In genomic region chr9:87405677-87406544, GRCh38 we compare ENCODE assay signal across 14 cellular contexts.
DNase-seq lines count a peak whose midpoint lies in the region; ATAC-seq and TF ChIP-seq lines count a peak whose summit lies in the region.
"Had no signal": no experiment of that assay in that cellular context is flagged by ENCODE, and none has a peak within 500 bp of the region (broad histone marks: within the 10 kb centered on the region; RNA-seq: fewer than 3 reads in every experiment).

No MANE protein-coding gene starts in this region.

- no peak overlapping the region for H4K91ac ChIP-seq in H9 (ENCODE audit: insufficient read length, low read depth, low read length)

- no peak overlapping the region for H3K9ac ChIP-seq in H9 (ENCODE audit: extremely low read depth, insufficient read length, low read length)

- no peaks in the 10 kb centered on the region for H3K9me3 Mint-ChIP-seq in H9
- H3K9me3 Mint-ChIP-seq in brain = peaks cover 0 to 4% (median 0%) of the 10 kb centered on the region in 5 experiments
- H3K9me3 Mint-ChIP-seq: CD4-positive, alpha-beta T cell had no signal

- no peaks in the 10 kb centered on the region for H3K23me2 ChIP-seq in H9 (ENCODE audit: insufficient read length, low read depth, low read length, poor library complexity, severe bottlenecking)

- peak overlapping the region; percentile 19 for H3K27ac ChIP-seq in 22Rv1
- peak overlapping the region; percentile 81 for H3K27ac ChIP-seq in H9 (ENCODE audit: insufficient read length, low read depth, low read length)
- H3K27ac ChIP-seq in left lung = peak overlapping the region; percentile 11 to 34
- no peak overlapping the region for H3K27ac ChIP-seq in vagina

- no peak overlapping the region for H2BK15ac ChIP-seq in H9 (ENCODE audit: low read depth, low read length)

- no peaks in the 10 kb centered on the region for H3K79me1 ChIP-seq in H9 (ENCODE audit: insufficient read depth, low read depth, low read length, poor library complexity, severe bottlenecking)

- H3K9me3 ChIP-seq in H9 (ENCODE audit: control insufficient read depth, low read depth, low read length) = no peaks in the 10 kb centered on the region
- no peaks in the 10 kb centered on the region for H3K9me3 ChIP-seq in left lung
- no peaks in the 10 kb centered on the region for H3K9me3 ChIP-seq in vagina

- H3K23ac ChIP-seq in H9 (ENCODE audit: insufficient read length, low read depth, low read length) = no peak overlapping the region

- H3K27me3 Mint-ChIP-seq in H9 (ENCODE audit: low read depth) (no peaks in the 10 kb centered on the region), brain (peaks cover 17% of the 10 kb centered on the region)
- H3K27me3 Mint-ChIP-seq: CD4-positive, alpha-beta T cell had no signal

- no peaks in the 10 kb centered on the region for H3K79me2 ChIP-seq in H9 (ENCODE audit: insufficient read depth, low read length)

- ATAC-seq in left lung (peak; percentile 86), GM21367 (IDR thresholded peaks at IDR 0.05; ENCODE audit: unreplicated experiment) (no peak)
- ATAC-seq: activated CD8-positive, alpha-beta memory T cell treated with anti-CD3 and anti-CD28 coated beads, Interleukin-2, amount 10 ng/mL, durations not matched to agents 7 days and 5 days had no signal

- H4K8ac ChIP-seq in H9 (replicated peaks; ENCODE audit: insufficient read length, low read depth, low read length) = no peak overlapping the region

- no peak overlapping the region for H2BK120ac ChIP-seq in H9 (ENCODE audit: low read depth, low read length, poor library complexity, severe bottlenecking)

- H3K4me3 ChIP-seq in left lung (no peak overlapping the region), vagina (no peak overlapping the region)

- no peak overlapping the region for H2AFZ ChIP-seq in H9 (ENCODE audit: low read length)

- no peak overlapping the region for H2AK5ac ChIP-seq in H9 (ENCODE audit: insufficient read length, low read length)

- no peaks in the 10 kb centered on the region for H4K20me1 ChIP-seq in H9 (ENCODE audit: control insufficient read depth, insufficient read depth, insufficient read length)

- no peak overlapping the region for H4K5ac ChIP-seq in H9 (ENCODE audit: insufficient read length, low read depth, low read length)

- H2BK20ac ChIP-seq in H9 (ENCODE audit: low read depth, low read length, poor library complexity, severe bottlenecking) = no peak overlapping the region

- H3K4me2 ChIP-seq in H9 (ENCODE audit: insufficient read depth, insufficient read length, low read length) = peak overlapping the region; percentile 39

- H3K4me3 Mint-ChIP-seq in H9 = peak overlapping the region; percentile 6 to 8; a peak in 3 of 5 replicates
- H3K4me3 Mint-ChIP-seq in brain = peak overlapping the region in 1 of 5 experiments; percentile 21
- H3K4me3 Mint-ChIP-seq: activated CD8-positive, alpha-beta memory T cell treated with anti-CD3 and anti-CD28 coated beads, Interleukin-2, amount 10 ng/mL, durations not matched to agents 7 days and 5 days; CD4-positive, alpha-beta T cell had no signal

- H3K27me3 ChIP-seq in H9 (ENCODE audit: insufficient read depth, low read length) (no peaks in the 10 kb centered on the region), left lung (no peaks in the 10 kb centered on the region), vagina (no peaks in the 10 kb centered on the region)

- no peaks in the 10 kb centered on the region for H3K36me3 ChIP-seq in left lung
- H3K36me3 ChIP-seq in vagina = no peaks in the 10 kb centered on the region

- H3K4ac ChIP-seq in H9 (ENCODE audit: low read depth, low read length) = no peak overlapping the region

- no peak overlapping the region for H2BK5ac ChIP-seq in H9 (ENCODE audit: insufficient read length, low read length)

- H3K4me1 ChIP-seq in H9 (ENCODE audit: insufficient read depth, low read length) (peaks cover 35% of the 10 kb centered on the region), left lung (peaks cover 0 to 26% of the 10 kb centered on the region in 2 donors), vagina (no peaks in the 10 kb centered on the region)

- no peak overlapping the region for H3T11ph ChIP-seq in H9 (ENCODE audit: low read length)

- TF ChIP-seq CTCF in 22Rv1 (IDR thresholded peaks at IDR 0.05) (no peak), H9 (conservative IDR thresholded peaks at IDR 0.05) (no peak), brain (conservative IDR thresholded peaks at IDR 0.05) (no peak), left lung (IDR thresholded peaks at IDR 0.05) (no peak), vagina (IDR thresholded peaks at IDR 0.05) (no peak)

- H3K18ac ChIP-seq in H9 (ENCODE audit: insufficient read length, low read depth, low read length) = no peak overlapping the region

- no peaks in the 10 kb centered on the region; a peak in 1 of 7 replicates for H3K36me3 Mint-ChIP-seq in H9 (ENCODE audit: insufficient read depth in 1 of 3, low read depth in 3 of 3)
- H3K36me3 Mint-ChIP-seq in brain = no peaks in the 10 kb centered on the region
- H3K36me3 Mint-ChIP-seq: activated CD8-positive, alpha-beta memory T cell treated with anti-CD3 and anti-CD28 coated beads, Interleukin-2, amount 10 ng/mL, durations not matched to agents 7 days and 5 days had no signal

- no CpG with 5 or more reads among the region's 3 CpGs for WGBS in H9 (ENCODE audit: extremely low coverage, insufficient read length, low lambda C conversion rate)

- H3K14ac ChIP-seq in H9 (ENCODE audit: insufficient read depth, low read length) = no peak overlapping the region

- no peak for TF ChIP-seq POLR2A in vagina (IDR thresholded peaks at IDR 0.05)

- peaks cover 74 to 80% of the 10 kb centered on the region in 2 experiments for H3K4me1 Mint-ChIP-seq in H9
- peaks cover 40% of the 10 kb centered on the region for H3K4me1 Mint-ChIP-seq in brain
- H3K4me1 Mint-ChIP-seq: activated CD8-positive, alpha-beta memory T cell treated with anti-CD3 and anti-CD28 coated beads, Interleukin-2, amount 10 ng/mL, durations not matched to agents 7 days and 5 days had no signal

- intact Hi-C loops in left lung (cut with DNase I) (no loop called here), vagina (cut with DNase I) (no loop called here)

- H3K27ac Mint-ChIP-seq in H9 = peak overlapping the region; percentile 63 to 92 (median 74)
- peak overlapping the region in 3 of 5 experiments; percentile 10 to 63 (median 10) for H3K27ac Mint-ChIP-seq in brain
- H3K27ac Mint-ChIP-seq: activated CD8-positive, alpha-beta memory T cell treated with anti-CD3 and anti-CD28 coated beads, Interleukin-2, amount 10 ng/mL, durations not matched to agents 7 days and 5 days; CD4-positive, alpha-beta T cell had no signal

- DNase-seq in H9 (no peak), left lung (peak in 1 of 2 donors; percentile 43), vagina (ENCODE audit: extremely low spot score in 2 of 2) (no peak), SKM-1 (lab: John Stamatoyannopoulos, UW; ENCODE audit: unreplicated experiment) (no peak)
- DNase-seq in activated CD4-positive, CD25-positive, alpha-beta regulatory T cell treated with anti-CD3 and anti-CD28 coated beads, Interleukin-2, amount 50 U/mL, for 72 hours = no peak
- DNase-seq: activated CD8-positive, alpha-beta memory T cell treated with anti-CD3 and anti-CD28 coated beads, Interleukin-2, amount 10 ng/mL, durations not matched to agents 7 days and 5 days; CD4-positive, alpha-beta T cell; MM.1S; NCI-H524; stimulated activated CD4-positive, alpha-beta T cell treated with anti-CD3 and anti-CD28 coated beads, Interleukin-4, amount 100 ng/mL, for 24 hours; substantia nigra had no signal

- no peak overlapping the region for H3K56ac ChIP-seq in H9 (ENCODE audit: insufficient read length, low read depth, low read length)

- H2BK12ac ChIP-seq in H9 (ENCODE audit: insufficient read length, low read depth, low read length) = no peak overlapping the region
